9 cellular contexts compared by ENCODE assay signal in genomic region chr21:15682182-15682895, GRCh38. TPM values are rescaled to one million over a fixed set of nuclear protein-coding genes. Genes with fewer than 3 reads are reported as not detected.
DNase-seq lines count a peak whose midpoint lies in the region; ATAC-seq, FAIRE-seq and TF ChIP-seq lines count a peak whose summit lies in the region.
"Had no signal": no experiment of that assay in that cellular context is flagged by ENCODE, and none has a peak within 500 bp of the region (broad histone marks: within the 10 kb centered on the region; RNA-seq: fewer than 3 reads in every experiment).

No MANE protein-coding gene starts in this region.

- no peak for TF ChIP-seq CTCF in fibroblast of villous mesenchyme (IDR thresholded peaks at IDR 0.05; ENCODE audit: insufficient read depth, low read depth, low read length)

- 67 to 78% (median 75%) methylated on average over 6 of the region's 6 CpGs for WGBS in small intestine, 3 donors

- no peaks in the 10 kb centered on the region for H3K27me3 Mint-ChIP-seq in activated CD8-positive, alpha-beta memory T cell treated with anti-CD3 and anti-CD28 coated beads, Interleukin-2, amount 10 ng/mL, durations not matched to agents 7 days and 5 days
- H3K27me3 Mint-ChIP-seq: B cell had no signal

- no peaks in the 10 kb centered on the region for H3K36me3 ChIP-seq in SK-N-MC (ENCODE audit: insufficient read depth, low read length)
- no peaks in the 10 kb centered on the region for H3K36me3 ChIP-seq in small intestine (ENCODE audit: control insufficient read depth in 2 of 2, insufficient read depth in 2 of 2, low read length in 2 of 2)

- no peak overlapping the region for H3K9ac ChIP-seq in SK-N-MC (ENCODE audit: insufficient read length)

- H3K9me3 Mint-ChIP-seq in activated CD8-positive, alpha-beta memory T cell treated with anti-CD3 and anti-CD28 coated beads, Interleukin-2, amount 10 ng/mL, durations not matched to agents 7 days and 5 days (ENCODE audit: low read depth), result no peaks in the 10 kb centered on the region

- H3K9me3 ChIP-seq in SK-N-MC (ENCODE audit: low read depth, low read length) (no peaks in the 10 kb centered on the region), small intestine (ENCODE audit: control insufficient read depth, low read depth) (no peaks in the 10 kb centered on the region)

- FAIRE-seq in small intestine (lab: Jason Lieb, UNC), result no peak

- no peaks in the 10 kb centered on the region for H3K4me1 ChIP-seq in small intestine (ENCODE audit: control insufficient read depth in 2 of 2, insufficient read depth in 1 of 2, low read depth in 1 of 2, low read length in 1 of 2)

- H3K27me3 ChIP-seq in small intestine (ENCODE audit: control insufficient read depth in 2 of 2, insufficient read depth in 2 of 2, low read length in 2 of 2), result no peaks in the 10 kb centered on the region

- H3K4me3 ChIP-seq in SK-N-MC, result peak overlapping the region; percentile 44
- no peak overlapping the region for H3K4me3 ChIP-seq in fibroblast of villous mesenchyme (ENCODE audit: low read depth, low read length)
- H3K4me3 ChIP-seq in small intestine (ENCODE audit: low read depth in 1 of 2, low read length in 2 of 2), result no peak overlapping the region

- H3K4me3 Mint-ChIP-seq in activated CD8-positive, alpha-beta memory T cell treated with anti-CD3 and anti-CD28 coated beads, Interleukin-2, amount 10 ng/mL, durations not matched to agents 7 days and 5 days, result no peak overlapping the region
- H3K4me3 Mint-ChIP-seq: B cell had no signal

- H3K4me1 Mint-ChIP-seq in activated CD8-positive, alpha-beta memory T cell treated with anti-CD3 and anti-CD28 coated beads, Interleukin-2, amount 10 ng/mL, durations not matched to agents 7 days and 5 days, result peaks cover 12% of the 10 kb centered on the region
- H3K4me1 Mint-ChIP-seq: B cell had no signal

- peak; percentile 41 for DNase-seq in activated CD8-positive, alpha-beta memory T cell treated with anti-CD3 and anti-CD28 coated beads, Interleukin-2, amount 10 ng/mL, durations not matched to agents 7 days and 5 days
- DNase-seq in activated CD8-positive, alpha-beta memory T cell treated with anti-CD3 and anti-CD28 coated beads, Interleukin-2, amount 50 U/mL, for 4 hours, result no peak
- peak; percentile 91 for DNase-seq in SK-N-MC (ENCODE audit: low read depth, low spot score)
- peak; percentile 64 for DNase-seq in fibroblast of villous mesenchyme (ENCODE audit: low read depth)
- peak; percentile 46 for DNase-seq in small intestine
- no peak for DNase-seq in NCI-H82 (lab: John Stamatoyannopoulos, UW)
- DNase-seq in posterior cingulate gyrus, result no peak

- H3K27ac Mint-ChIP-seq in activated CD8-positive, alpha-beta memory T cell treated with anti-CD3 and anti-CD28 coated beads, Interleukin-2, amount 10 ng/mL, durations not matched to agents 7 days and 5 days, result peak overlapping the region; percentile 20
- H3K27ac Mint-ChIP-seq: B cell had no signal

- H3K27ac ChIP-seq in SK-N-MC, result peak overlapping the region; percentile 81
- H3K27ac ChIP-seq in small intestine (ENCODE audit: low read depth in 1 of 2, low read length in 1 of 2), result no peak overlapping the region

- intact Hi-C loops in posterior cingulate gyrus (cut with DNase I), result no loop called here

- peaks cover 4% of the 10 kb centered on the region for H3K36me3 Mint-ChIP-seq in activated CD8-positive, alpha-beta memory T cell treated with anti-CD3 and anti-CD28 coated beads, Interleukin-2, amount 10 ng/mL, durations not matched to agents 7 days and 5 days

- peak; percentile 76 for ATAC-seq in activated CD8-positive, alpha-beta memory T cell treated with anti-CD3 and anti-CD28 coated beads, Interleukin-2, amount 10 ng/mL, durations not matched to agents 7 days and 5 days
- ATAC-seq in GM21723 (IDR thresholded peaks at IDR 0.05; ENCODE audit: unreplicated experiment), result no peak

- CTCF ChIA-PET in activated CD8-positive, alpha-beta memory T cell treated with anti-CD3 and anti-CD28 coated beads, Interleukin-2, amount 10 ng/mL, durations not matched to agents 7 days and 5 days (lab: Charles Lee), result no interaction called here

RNA-seq across cellular contexts. Expression of gene USP25, which starts 47.4 kb away (rescaled TPM):
- 10 to 100 TPM; 43.2 to 58.0 TPM for total RNA-seq in activated CD8-positive, alpha-beta memory T cell treated with anti-CD3 and anti-CD28 coated beads, Interleukin-2, amount 10 ng/mL, durations not matched to agents 7 days and 5 days
- total RNA-seq in fibroblast of villous mesenchyme, result 27.4 and 33.7 TPM in 2 replicates
- polyA plus RNA-seq in small intestine, result 1 to 10 TPM; 8.1 to 9.1 (median 8.6) TPM

Comparison
In these comparisons a context has a peak if more than half of its experiments do, and no peak if none do; other contexts are left out.
1. DNase-seq: peak in activated CD8-positive, alpha-beta memory T cell treated with anti-CD3 and anti-CD28 coated beads, Interleukin-2, amount 10 ng/mL, durations not matched to agents 7 days and 5 days (single experiment), SK-N-MC (single experiment), fibroblast of villous mesenchyme (single experiment) and small intestine (single experiment); none in activated CD8-positive, alpha-beta memory T cell treated with anti-CD3 and anti-CD28 coated beads, Interleukin-2, amount 50 U/mL, for 4 hours (single experiment), NCI-H82 (single experiment) and posterior cingulate gyrus (0 of 10).